Comparison of ENCODE assay signal across 25 cellular contexts in the genomic region with DNA sequence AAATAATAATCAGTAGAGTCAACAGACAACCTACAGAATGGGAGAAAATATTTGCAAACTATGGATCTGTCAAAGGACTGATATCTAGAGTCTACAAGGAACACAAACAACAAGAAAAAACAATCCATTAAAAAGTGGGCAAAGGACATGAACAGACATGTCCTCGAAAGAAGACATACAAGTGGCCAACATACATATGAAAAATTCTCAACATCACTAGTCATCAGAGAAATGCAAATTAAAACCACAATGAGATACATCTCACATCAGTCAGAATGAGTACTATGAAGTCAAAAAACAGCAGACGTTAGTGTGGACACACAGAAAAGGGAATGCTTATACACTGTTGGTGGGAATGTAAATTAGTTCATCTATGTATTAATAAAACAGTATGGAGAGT. TPM values are rescaled to one million over a fixed set of nuclear protein-coding genes. Genes with fewer than 3 reads are reported as not detected.
DNase-seq lines count a peak whose midpoint lies in the region; ATAC-seq, FAIRE-seq and TF ChIP-seq lines count a peak whose summit lies in the region.
"Had no signal": no experiment of that assay in that cellular context is flagged by ENCODE, and none has a peak within 500 bp of the region (broad histone marks: within the 10 kb centered on the region; RNA-seq: fewer than 3 reads in every experiment).

No MANE protein-coding gene starts in this region.

- peaks cover 5% of the 10 kb centered on the region for H3K36me3 Mint-ChIP-seq in mesothelial cell of epicardium
- H3K36me3 Mint-ChIP-seq: activated naive CD8-positive, alpha-beta T cell treated with anti-CD3 and anti-CD28 coated beads, Interleukin-2, amount 10 ng/mL, durations not matched to agents 7 days and 5 days had no signal

- DNase-seq in M059J (ENCODE audit: low read depth): peak; percentile 31
- DNase-seq in bronchial epithelial cell (ENCODE audit: low read depth): peak; percentile 94
- DNase-seq in kidney tubule cell (ENCODE audit: low spot score): peak; percentile 48
- no peak for DNase-seq in mesothelial cell of epicardium (ENCODE audit: low spot score in 2 of 2, unreplicated experiment in 2 of 2)
- DNase-seq in NCI-H1694 treated with DMSO at 0.1 percent for 48 hours (lab: John Stamatoyannopoulos, UW): no peak
- DNase-seq: activated CD4-positive, CD25-positive, alpha-beta regulatory T cell treated with anti-CD3 and anti-CD28 coated beads, Interleukin-2, amount 50 U/mL, for 72 hours; activated naive CD8-positive, alpha-beta T cell treated with anti-CD3 and anti-CD28 coated beads, Interleukin-2, amount 10 ng/mL, durations not matched to agents 7 days and 5 days; CD4-positive, alpha-beta memory T cell; gastrocnemius medialis; H7; kidney; MG63; NCI-H187; NCI-H345; NK-92 treated with Interleukin-12 subunit alpha and Interleukin-12 subunit beta, amount 100 ng/mL, for 24 hours; T1000; upper lobe of right lung had no signal

- peaks cover 14% of the 10 kb centered on the region for H3K9me3 Mint-ChIP-seq in mesothelial cell of epicardium
- H3K9me3 Mint-ChIP-seq: activated naive CD8-positive, alpha-beta T cell treated with anti-CD3 and anti-CD28 coated beads, Interleukin-2, amount 10 ng/mL, durations not matched to agents 7 days and 5 days; activated T-helper 1 cell treated with anti-CD3 and anti-CD28 coated beads, Interleukin-12 subunit alpha, Interleukin-12 subunit beta, Interleukin-2, Interleukin-4 antibody, amounts not matched to agents 30 ng/mL and 10 ng/mL and 1 ng/mL, durations not matched to agents 14 hours and 24 hours and 36 hours; dendritic cell treated with granulocyte-macrophage colony-stimulating factor and Interleukin-4, amounts not matched to agents 40 ng/mL and 50 ng/mL, for 4 days had no signal

- peaks cover 1% of the 10 kb centered on the region for H3K4me1 Mint-ChIP-seq in mesothelial cell of epicardium
- H3K4me1 Mint-ChIP-seq: activated naive CD8-positive, alpha-beta T cell treated with anti-CD3 and anti-CD28 coated beads, Interleukin-2, amount 10 ng/mL, durations not matched to agents 7 days and 5 days; CD4-positive, alpha-beta memory T cell had no signal

- H3K27me3 Mint-ChIP-seq in mesothelial cell of epicardium (ENCODE audit: low read depth): no peaks in the 10 kb centered on the region
- H3K27me3 Mint-ChIP-seq: dendritic cell treated with granulocyte-macrophage colony-stimulating factor and Interleukin-4, amounts not matched to agents 40 ng/mL and 50 ng/mL, for 4 days had no signal

- FAIRE-seq in bronchial epithelial cell (lab: Jason Lieb, UNC): no peak

- no peaks in the 10 kb centered on the region for H3K27me3 ChIP-seq in bronchial epithelial cell (ENCODE audit: control insufficient read depth, insufficient read depth, low read length)
- H3K27me3 ChIP-seq: gastrocnemius medialis, MG63, upper lobe of right lung had no signal

- no peak overlapping the region for H3K4me3 Mint-ChIP-seq in mesothelial cell of epicardium
- H3K4me3 Mint-ChIP-seq: activated naive CD8-positive, alpha-beta T cell treated with anti-CD3 and anti-CD28 coated beads, Interleukin-2, amount 10 ng/mL, durations not matched to agents 7 days and 5 days; activated T-helper 1 cell treated with anti-CD3 and anti-CD28 coated beads, Interleukin-12 subunit alpha, Interleukin-12 subunit beta, Interleukin-2, Interleukin-4 antibody, amounts not matched to agents 30 ng/mL and 10 ng/mL and 1 ng/mL, durations not matched to agents 14 hours and 24 hours and 36 hours; CD4-positive, alpha-beta memory T cell; dendritic cell treated with granulocyte-macrophage colony-stimulating factor and Interleukin-4, amounts not matched to agents 40 ng/mL and 50 ng/mL, for 4 days had no signal

- no peaks in the 10 kb centered on the region for H3K36me3 ChIP-seq in bronchial epithelial cell (ENCODE audit: control insufficient read depth, insufficient read depth, low read length)
- H3K36me3 ChIP-seq: gastrocnemius medialis, MG63, upper lobe of right lung had no signal

- H3K27ac Mint-ChIP-seq in mesothelial cell of epicardium: no peak overlapping the region
- H3K27ac Mint-ChIP-seq: activated naive CD8-positive, alpha-beta T cell treated with anti-CD3 and anti-CD28 coated beads, Interleukin-2, amount 10 ng/mL, durations not matched to agents 7 days and 5 days; activated T-helper 1 cell treated with anti-CD3 and anti-CD28 coated beads, Interleukin-12 subunit alpha, Interleukin-12 subunit beta, Interleukin-2, Interleukin-4 antibody, amounts not matched to agents 30 ng/mL and 10 ng/mL and 1 ng/mL, durations not matched to agents 14 hours and 24 hours and 36 hours; CD4-positive, alpha-beta memory T cell; dendritic cell treated with granulocyte-macrophage colony-stimulating factor and Interleukin-4, amounts not matched to agents 40 ng/mL and 50 ng/mL, for 4 days had no signal

- H3K4me3 ChIP-seq in bronchial epithelial cell (ENCODE audit: low read depth, low read length): no peak overlapping the region
- H3K4me3 ChIP-seq: gastrocnemius medialis, lung, MG63, upper lobe of right lung had no signal

- no peak for TF ChIP-seq CTCF in bronchial epithelial cell (IDR thresholded peaks at IDR 0.05; ENCODE audit: insufficient read depth, low read length, severe bottlenecking)
- no peak for TF ChIP-seq CTCF in mesothelial cell of epicardium (IDR thresholded peaks at IDR 0.05; ENCODE audit: unreplicated experiment)

- ATAC-seq in GM18870 (IDR thresholded peaks at IDR 0.05; ENCODE audit: unreplicated experiment): peak; percentile 61
- no peak for ATAC-seq in HG03159 (IDR thresholded peaks at IDR 0.05; ENCODE audit: unreplicated experiment)
- ATAC-seq: gastrocnemius medialis, upper lobe of right lung had no signal

RNA-seq across cellular contexts. Expression of a gene that starts 33.7 kb away (rescaled TPM):
- total RNA-seq in M059J (2014; rRNA removed; shearing (Covaris generic)): 0.12 and 0.32 TPM in 2 replicates
- total RNA-seq in bronchial epithelial cell (not detected in 2 replicates), mesothelial cell of epicardium (not detected in 3 replicates)
- total RNA-seq: activated CD8-positive, alpha-beta memory T cell treated with anti-CD3 and anti-CD28 coated beads for 36 hours; activated naive CD8-positive, alpha-beta T cell treated with anti-CD3 and anti-CD28 coated beads, Interleukin-2, amount 10 ng/mL, durations not matched to agents 7 days and 5 days; activated T-helper 1 cell treated with anti-CD3 and anti-CD28 coated beads, Interleukin-12 subunit alpha, Interleukin-12 subunit beta, Interleukin-2, Interleukin-4 antibody, amounts not matched to agents 30 ng/mL and 10 ng/mL and 1 ng/mL, durations not matched to agents 14 hours and 24 hours and 36 hours; CD4-positive, alpha-beta memory T cell; H7; osteoblast; RPMI7951; upper lobe of right lung had no signal

Comparison
In these comparisons a context has a peak if more than half of its experiments do, and no peak if none do; other contexts are left out.
1. DNase-seq: peak in M059J (single experiment), bronchial epithelial cell (single experiment) and kidney tubule cell (single experiment); none in mesothelial cell of epicardium (0 of 2) and NCI-H1694 treated with DMSO at 0.1 percent for 48 hours (single experiment).